ENCODE assay signal across 1 cellular context in genomic region chrX:107135965-107136307, GRCh38.
A peak's percentile ranks its signal among the peaks of the same experiment; 100 is the strongest.
TF ChIP-seq lines count a peak whose summit lies in the region.

No MANE protein-coding gene starts in this region.

TF ChIP-seq in K562, 482 proteins besides CTCF, POLR2A, EP300 and RAD21 (continued from another document):
- TF ChIP-seq, protein P1, sequence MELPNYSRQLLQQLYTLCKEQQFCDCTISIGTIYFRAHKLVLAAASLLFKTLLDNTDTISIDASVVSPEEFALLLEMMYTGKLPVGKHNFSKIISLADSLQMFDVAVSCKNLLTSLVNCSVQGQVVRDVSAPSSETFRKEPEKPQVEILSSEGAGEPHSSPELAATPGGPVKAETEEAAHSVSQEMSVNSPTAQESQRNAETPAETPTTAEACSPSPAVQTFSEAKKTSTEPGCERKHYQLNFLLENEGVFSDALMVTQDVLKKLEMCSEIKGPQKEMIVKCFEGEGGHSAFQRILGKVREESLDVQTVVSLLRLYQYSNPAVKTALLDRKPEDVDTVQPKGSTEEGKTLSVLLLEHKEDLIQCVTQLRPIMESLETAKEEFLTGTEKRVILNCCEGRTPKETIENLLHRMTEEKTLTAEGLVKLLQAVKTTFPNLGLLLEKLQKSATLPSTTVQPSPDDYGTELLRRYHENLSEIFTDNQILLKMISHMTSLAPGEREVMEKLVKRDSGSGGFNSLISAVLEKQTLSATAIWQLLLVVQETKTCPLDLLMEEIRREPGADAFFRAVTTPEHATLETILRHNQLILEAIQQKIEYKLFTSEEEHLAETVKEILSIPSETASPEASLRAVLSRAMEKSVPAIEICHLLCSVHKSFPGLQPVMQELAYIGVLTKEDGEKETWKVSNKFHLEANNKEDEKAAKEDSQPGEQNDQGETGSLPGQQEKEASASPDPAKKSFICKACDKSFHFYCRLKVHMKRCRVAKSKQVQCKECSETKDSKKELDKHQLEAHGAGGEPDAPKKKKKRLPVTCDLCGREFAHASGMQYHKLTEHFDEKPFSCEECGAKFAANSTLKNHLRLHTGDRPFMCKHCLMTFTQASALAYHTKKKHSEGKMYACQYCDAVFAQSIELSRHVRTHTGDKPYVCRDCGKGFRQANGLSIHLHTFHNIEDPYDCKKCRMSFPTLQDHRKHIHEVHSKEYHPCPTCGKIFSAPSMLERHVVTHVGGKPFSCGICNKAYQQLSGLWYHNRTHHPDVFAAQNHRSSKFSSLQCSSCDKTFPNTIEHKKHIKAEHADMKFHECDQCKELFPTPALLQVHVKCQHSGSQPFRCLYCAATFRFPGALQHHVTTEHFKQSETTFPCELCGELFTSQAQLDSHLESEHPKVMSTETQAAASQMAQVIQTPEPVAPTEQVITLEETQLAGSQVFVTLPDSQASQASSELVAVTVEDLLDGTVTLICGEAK (IDR thresholded peaks at IDR 0.05), result peak; percentile 42; the same call in 1 of the 2 replicates
- TF ChIP-seq, protein P1 (CRISPR knock-in tag; IDR thresholded peaks at IDR 0.05), result no peak
- peak; percentile 97 for TF ChIP-seq ZNF316 (IDR thresholded peaks at IDR 0.05)
- TF ChIP-seq SRSF9 (IDR thresholded peaks at IDR 0.05; ENCODE audit: borderline replicate concordance, low read depth, low read length), result no peak
TF ChIP-seq in K562: peak in this region for 17.
